In the genomic region with DNA sequence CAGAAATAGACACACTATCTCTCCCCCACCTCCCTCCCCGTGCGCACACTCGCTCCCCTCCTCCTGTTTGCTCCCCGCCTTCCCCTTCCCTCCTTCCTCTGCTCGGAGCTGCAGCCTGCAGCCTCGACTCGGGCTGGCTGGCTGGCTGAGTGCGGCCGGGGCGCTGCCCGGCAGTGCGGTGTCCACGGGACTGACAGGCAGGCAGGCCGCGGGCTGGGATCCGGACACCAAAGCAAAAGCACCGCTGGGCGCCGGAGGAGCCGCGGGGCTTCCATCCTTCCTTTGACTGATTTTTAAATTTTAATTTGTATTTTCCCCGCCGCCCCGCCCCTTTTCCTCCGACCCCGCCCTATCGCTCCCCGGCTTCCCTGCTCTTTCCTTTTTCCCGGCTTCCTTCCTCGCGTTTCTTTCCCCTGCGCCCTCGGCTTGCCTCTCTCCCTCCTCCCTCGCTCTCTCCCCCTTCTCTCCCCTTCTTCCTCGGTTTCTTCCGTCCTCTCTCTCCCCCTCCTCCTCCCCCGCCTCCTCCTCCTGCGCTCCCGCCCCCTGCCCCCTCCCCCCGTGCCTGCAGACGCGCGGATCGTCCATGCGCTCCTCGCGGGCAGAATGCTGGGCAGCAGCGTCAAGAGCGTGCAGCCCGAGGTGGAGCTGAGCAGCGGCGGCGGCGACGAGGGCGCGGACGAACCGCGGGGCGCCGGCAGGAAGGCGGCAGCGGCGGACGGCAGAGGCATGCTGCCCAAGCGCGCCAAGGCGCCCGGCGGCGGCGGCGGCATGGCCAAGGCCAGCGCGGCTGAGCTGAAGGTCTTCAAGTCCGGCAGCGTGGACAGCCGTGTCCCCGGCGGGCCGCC, we compare ENCODE assay signal across 8 cellular contexts.
DNase-seq lines count a peak whose midpoint lies in the region; ATAC-seq, FAIRE-seq and TF ChIP-seq lines count a peak whose summit lies in the region.

No MANE protein-coding gene starts in this region.

- H3K4me3 ChIP-seq in upper lobe of right lung = peak overlapping the region; percentile 60

- FAIRE-seq in RCC 7860 (lab: Jason Lieb, UNC) = no peak

- no peak overlapping the region for H3K27ac Mint-ChIP-seq in activated CD4-positive, alpha-beta T cell treated with anti-CD3 and anti-CD28 coated beads, Interleukin-2, amount 10 ng/mL, durations not matched to agents 24 days and 14 days

- no peaks in the 10 kb centered on the region for H3K4me1 Mint-ChIP-seq in activated CD4-positive, alpha-beta T cell treated with anti-CD3 and anti-CD28 coated beads, Interleukin-2, amount 10 ng/mL, durations not matched to agents 24 days and 14 days

- no peaks in the 10 kb centered on the region for H3K9me3 ChIP-seq in upper lobe of right lung

- intact Hi-C loops in activated CD4-positive, alpha-beta T cell treated with anti-CD3 and anti-CD28 coated beads, Interleukin-2, amount 10 ng/mL, durations not matched to agents 24 days and 14 days (cut with micrococcal nuclease) = no loop called here
- intact Hi-C loops in upper lobe of right lung (cut with DNase I) = no loop called here

- peaks cover 7% of the 10 kb centered on the region for H3K27me3 ChIP-seq in upper lobe of right lung

- no peaks in the 10 kb centered on the region for H3K9me3 Mint-ChIP-seq in activated CD4-positive, alpha-beta T cell treated with anti-CD3 and anti-CD28 coated beads, Interleukin-2, amount 10 ng/mL, durations not matched to agents 24 days and 14 days

- no peak for TF ChIP-seq CTCF in upper lobe of right lung (IDR thresholded peaks at IDR 0.05)

- H3K36me3 Mint-ChIP-seq in activated CD4-positive, alpha-beta T cell treated with anti-CD3 and anti-CD28 coated beads, Interleukin-2, amount 10 ng/mL, durations not matched to agents 24 days and 14 days (ENCODE audit: low read depth) = no peaks in the 10 kb centered on the region

- DNase-seq in activated CD4-positive, alpha-beta T cell treated with anti-CD3 and anti-CD28 coated beads, Interleukin-2, amount 10 ng/mL, durations not matched to agents 24 days and 14 days = no peak
- no peak for DNase-seq in activated CD4-positive, alpha-beta T cell treated with anti-CD3 and anti-CD28 coated beads, Interleukin-2, amount 50 U/mL, for 1 hour
- DNase-seq in NCI-H526 treated with DMSO at 0.1 percent for 48 hours (lab: John Stamatoyannopoulos, UW) (peak; percentile 21), ecto neural progenitor cell (ENCODE audit: low spot score) (peak; percentile 77), medulla oblongata (ENCODE audit: extremely low spot score) (peak; percentile 52), upper lobe of right lung (peak; percentile 67), RCC 7860 (ENCODE audit: low spot score) (no peak)

- H3K27me3 Mint-ChIP-seq in activated CD4-positive, alpha-beta T cell treated with anti-CD3 and anti-CD28 coated beads, Interleukin-2, amount 10 ng/mL, durations not matched to agents 24 days and 14 days = peaks cover 50% of the 10 kb centered on the region

- peak overlapping the region; percentile 51 for H3K4me3 Mint-ChIP-seq in activated CD4-positive, alpha-beta T cell treated with anti-CD3 and anti-CD28 coated beads, Interleukin-2, amount 10 ng/mL, durations not matched to agents 24 days and 14 days

- H3K27ac ChIP-seq in upper lobe of right lung = no peak overlapping the region

- ATAC-seq in upper lobe of right lung (peak; percentile 51), HG02610 (IDR thresholded peaks at IDR 0.05; ENCODE audit: unreplicated experiment) (no peak)

- H3K4me1 ChIP-seq in upper lobe of right lung = peaks cover 16% of the 10 kb centered on the region

- no peaks in the 10 kb centered on the region for H3K36me3 ChIP-seq in upper lobe of right lung

Comparison
In these comparisons a context has a peak if more than half of its experiments do, and no peak if none do; other contexts are left out.
1. DNase-seq: peak in NCI-H526 treated with DMSO at 0.1 percent for 48 hours (single experiment), ecto neural progenitor cell (single experiment), medulla oblongata (single experiment) and upper lobe of right lung (single experiment); none in activated CD4-positive, alpha-beta T cell treated with anti-CD3 and anti-CD28 coated beads, Interleukin-2, amount 10 ng/mL, durations not matched to agents 24 days and 14 days (single experiment), activated CD4-positive, alpha-beta T cell treated with anti-CD3 and anti-CD28 coated beads, Interleukin-2, amount 50 U/mL, for 1 hour (single experiment) and RCC 7860 (single experiment).